In genomic region chr10:103737735-103738367, GRCh38 we compare ENCODE assay signal across 21 cellular contexts.
A peak's percentile ranks its signal among the peaks of the same experiment; 100 is the strongest.
DNase-seq lines count a peak whose midpoint lies in the region; ATAC-seq and TF ChIP-seq lines count a peak whose summit lies in the region.
"Had no signal": no experiment of that assay in that cellular context is flagged by ENCODE, and none has a peak within 500 bp of the region (broad histone marks: within the 10 kb centered on the region; RNA-seq: fewer than 3 reads in every experiment).

No MANE protein-coding gene starts in this region.

- peaks cover 32% of the 10 kb centered on the region for H3K4me1 ChIP-seq in BE2C
- H3K4me1 ChIP-seq in RWPE2 (ENCODE audit: insufficient read depth, poor library complexity, severe bottlenecking), result peaks cover 36% of the 10 kb centered on the region
- H3K4me1 ChIP-seq in fibroblast of lung (ENCODE audit: control insufficient read depth, extremely low read depth, insufficient read depth, low read length), result peaks cover 18% of the 10 kb centered on the region

- H3K27me3 Mint-ChIP-seq in nephron (ENCODE audit: low read depth), result peaks cover 4% of the 10 kb centered on the region
- H3K27me3 Mint-ChIP-seq: CD4-positive, alpha-beta memory T cell had no signal

- H3K27me3 ChIP-seq in BE2C (no peaks in the 10 kb centered on the region), RWPE2 (ENCODE audit: insufficient read depth, poor library complexity, severe bottlenecking) (no peaks in the 10 kb centered on the region), fibroblast of lung (ENCODE audit: control insufficient read depth, insufficient read depth, low read length) (no peaks in the 10 kb centered on the region)
- H3K27me3 ChIP-seq: SJSA1 had no signal

- H2AFZ ChIP-seq in fibroblast of lung (ENCODE audit: low read length), result no peak overlapping the region
- H2AFZ ChIP-seq: GM23248 had no signal

- peak; percentile 29 for DNase-seq in BE2C
- DNase-seq in RWPE2 (ENCODE audit: low spot score), result no peak
- no peak for DNase-seq in fibroblast of lung (ENCODE audit: low read depth in 2 of 2)
- DNase-seq in stimulated activated CD8-positive, alpha-beta memory T cell treated with anti-CD3 and anti-CD28 coated beads, Interleukin-4, amount 100 ng/mL, for 48 hours, result no peak
- DNase-seq in NCI-H1092 treated with DMSO at 0.1 percent for 48 hours (lab: John Stamatoyannopoulos, UW), result no peak
- DNase-seq in SW 1271 (lab: John Stamatoyannopoulos, UW), result no peak
- DNase-seq: CD4-positive, alpha-beta memory T cell; GF-D8; GM23248; HCEC 1CT; KBM-7; NCI-H1417; NCI-H187 treated with DMSO at 0.1 percent for 48 hours; NCI-H2227 treated with DMSO at 0.1 percent for 48 hours; NCI-H524; NCI-H82; PC-3 had no signal

- H3K4me3 Mint-ChIP-seq in nephron, result no peak overlapping the region
- H3K4me3 Mint-ChIP-seq: B cell; CD4-positive, alpha-beta memory T cell had no signal

- H3K79me2 ChIP-seq in fibroblast of lung (ENCODE audit: control insufficient read depth, insufficient read depth, low read length), result no peaks in the 10 kb centered on the region

- no peak overlapping the region for H3K4me3 ChIP-seq in BE2C (ENCODE audit: low read depth, low read length)
- no peak overlapping the region for H3K4me3 ChIP-seq in RWPE2 (ENCODE audit: severe bottlenecking)
- H3K4me3 ChIP-seq in fibroblast of lung (replicated peaks in 1 of 4; ENCODE audit: control extremely low read depth in 1 of 4, insufficient read depth in 1 of 4, low read depth in 3 of 4, low read length in 4 of 4), result no peak overlapping the region
- H3K4me3 ChIP-seq: SJSA1 had no signal

- H4K20me1 ChIP-seq in fibroblast of lung (ENCODE audit: control insufficient read depth, extremely low read depth, insufficient read depth, low read length), result no peaks in the 10 kb centered on the region

- ATAC-seq in RWPE2 (ENCODE audit: low read depth) (no peak), HG03135 (IDR thresholded peaks at IDR 0.05; ENCODE audit: unreplicated experiment) (no peak)
- ATAC-seq: PC-3 had no signal

- H3K36me3 ChIP-seq in BE2C (no peaks in the 10 kb centered on the region), RWPE2 (ENCODE audit: low read depth) (peaks cover 26% of the 10 kb centered on the region), fibroblast of lung (ENCODE audit: control insufficient read depth, insufficient read depth, low read length) (no peaks in the 10 kb centered on the region)
- H3K36me3 ChIP-seq: SJSA1 had no signal

- H3K9ac ChIP-seq in fibroblast of lung (ENCODE audit: insufficient read depth, low read length), result no peak overlapping the region

- H3K9me3 ChIP-seq in BE2C (no peaks in the 10 kb centered on the region), RWPE2 (ENCODE audit: severe bottlenecking) (no peaks in the 10 kb centered on the region), fibroblast of lung (ENCODE audit: control insufficient read depth, insufficient read depth, low read depth, low read length) (no peaks in the 10 kb centered on the region)
- H3K9me3 ChIP-seq: SJSA1 had no signal

- H3K4me2 ChIP-seq in fibroblast of lung (ENCODE audit: extremely low read depth, insufficient read depth, low read length), result no peak overlapping the region

- peak overlapping the region in 2 of 3 experiments; percentile 58 to 69 for H3K27ac Mint-ChIP-seq in nephron
- H3K27ac Mint-ChIP-seq: B cell had no signal

- H3K27ac ChIP-seq in RWPE2 (ENCODE audit: poor library complexity, severe bottlenecking) (peak overlapping the region; percentile 80), fibroblast of lung (ENCODE audit: insufficient read depth, low read length) (peak overlapping the region; percentile 66)

- TF ChIP-seq CTCF in BE2C (IDR thresholded peaks at IDR 0.05; ENCODE audit: low read depth, low read length) (no peak), RWPE2 (IDR thresholded peaks at IDR 0.05; ENCODE audit: poor library complexity, severe bottlenecking) (no peak), fibroblast of lung (conservative IDR thresholded peaks at IDR 0.05 in 1 of 2, IDR thresholded peaks at IDR 0.05 in 1 of 2; ENCODE audit: low read depth in 1 of 2, low read length in 2 of 2) (no peak), nephron (IDR thresholded peaks at IDR 0.05; ENCODE audit: unreplicated experiment in 3 of 3) (no peak)

- no peaks in the 10 kb centered on the region for H3K36me3 Mint-ChIP-seq in nephron (ENCODE audit: low read depth)
- H3K36me3 Mint-ChIP-seq: CD4-positive, alpha-beta memory T cell had no signal

- H3K4me1 Mint-ChIP-seq in nephron, result peaks cover 63% of the 10 kb centered on the region
- H3K4me1 Mint-ChIP-seq: B cell had no signal

- H3K9me3 Mint-ChIP-seq in nephron, result no peaks in the 10 kb centered on the region
- H3K9me3 Mint-ChIP-seq: CD4-positive, alpha-beta memory T cell had no signal
